Comparison of ENCODE assay signal across 23 cellular contexts in genomic region chr7:115363916-115364315, GRCh38.
DNase-seq lines count a peak whose midpoint lies in the region; ATAC-seq, FAIRE-seq and TF ChIP-seq lines count a peak whose summit lies in the region.
"Had no signal": no experiment of that assay in that cellular context is flagged by ENCODE, and none has a peak within 500 bp of the region (broad histone marks: within the 10 kb centered on the region; RNA-seq: fewer than 3 reads in every experiment).

No MANE protein-coding gene starts in this region.

- no peaks in the 10 kb centered on the region for H3K36me3 ChIP-seq in bronchial epithelial cell (ENCODE audit: control insufficient read depth, insufficient read depth, low read length)
- H3K36me3 ChIP-seq: SJSA1 had no signal

- no peaks in the 10 kb centered on the region for H3K27me3 ChIP-seq in bronchial epithelial cell (ENCODE audit: control insufficient read depth, insufficient read depth, low read length)
- H3K27me3 ChIP-seq: SJSA1 had no signal

- no peak overlapping the region for H3K27ac ChIP-seq in substantia nigra (ENCODE audit: low read depth, low read length, poor library complexity, severe bottlenecking)
- H3K27ac ChIP-seq: SJSA1 had no signal

- TF ChIP-seq CTCF in bronchial epithelial cell (IDR thresholded peaks at IDR 0.05; ENCODE audit: insufficient read depth, low read length, severe bottlenecking) (no peak), fibroblast of pulmonary artery (IDR thresholded peaks at IDR 0.05; ENCODE audit: low read length, missing control alignments) (no peak)

- DNase-seq in EH (ENCODE audit: low read depth) (peak; percentile 39), LHCN-M2 (ENCODE audit: low read depth) (peak; percentile 51), bronchial epithelial cell (ENCODE audit: low read depth) (peak; percentile 26), fibroblast of pulmonary artery (ENCODE audit: low read depth) (peak; percentile 14), SW 1271 (lab: John Stamatoyannopoulos, UW) (no peak), substantia nigra (lab: John Stamatoyannopoulos, UW) (no peak), DMS53 (lab: John Stamatoyannopoulos, UW) (no peak)
- DNase-seq: 8988T; AML-193; C1 segment of cervical spinal cord; CD8-positive, alpha-beta T cell; Karpas-422; NCI-H1694 treated with DMSO at 0.1 percent for 48 hours; NCI-H2081 treated with DMSO at 0.1 percent for 48 hours; NCI-H2171 treated with DMSO at 0.1 percent for 48 hours; NCI-H446; NCI-H526; OCI-M1 had no signal

- H3K4me3 ChIP-seq in bronchial epithelial cell (ENCODE audit: low read depth, low read length): no peak overlapping the region
- H3K4me3 ChIP-seq in fibroblast of pulmonary artery (replicated peaks; ENCODE audit: low read depth, low read length): no peak overlapping the region
- H3K4me3 ChIP-seq: GM23338, SJSA1 had no signal

- FAIRE-seq in bronchial epithelial cell (lab: Jason Lieb, UNC): no peak

- ATAC-seq in GM18519 (IDR thresholded peaks at IDR 0.05; ENCODE audit: low FRiP score, unreplicated experiment): no peak
- ATAC-seq: CD8-positive, alpha-beta T cell; GM23338; HCT116; Right ventricle myocardium inferior had no signal

Comparison
In these comparisons a context has a peak if more than half of its experiments do, and no peak if none do; other contexts are left out.
1. DNase-seq: peak in EH (single experiment), LHCN-M2 (single experiment), bronchial epithelial cell (single experiment) and fibroblast of pulmonary artery (single experiment); none in SW 1271 (0 of 2), substantia nigra (0 of 49) and DMS53 (single experiment).